In the genomic region with DNA sequence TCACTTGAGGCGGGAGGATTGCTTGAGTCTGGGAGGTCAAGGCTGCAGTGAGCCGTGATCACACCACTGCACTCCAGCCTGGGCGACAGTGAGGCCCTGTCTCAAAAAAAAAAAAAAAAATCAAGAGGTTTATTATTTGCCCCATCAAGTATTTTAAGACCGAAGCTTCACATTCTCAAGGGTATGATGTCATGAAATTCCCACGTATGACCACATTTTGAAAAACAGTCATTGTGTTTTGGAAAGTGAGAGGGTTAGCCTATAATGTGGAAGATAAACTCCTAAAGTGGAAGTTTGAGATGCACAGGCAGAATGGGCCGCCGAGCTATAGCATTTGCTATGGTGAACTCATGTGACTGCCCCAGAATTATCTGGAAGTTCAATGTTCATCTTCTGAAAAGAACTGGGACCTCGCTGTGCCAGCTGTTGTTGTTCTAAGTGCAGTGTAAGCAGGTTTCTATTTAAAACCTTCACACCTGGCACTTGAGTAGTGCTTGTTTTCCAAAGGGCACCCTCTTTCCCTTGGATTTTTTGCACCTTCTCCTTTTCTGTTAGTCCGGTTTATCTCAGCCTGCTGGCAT, we compare ENCODE assay signal across 1 cellular context.
A peak's percentile ranks its signal among the peaks of the same experiment; 100 is the strongest.
TF ChIP-seq lines count a peak whose summit lies in the region.

No MANE protein-coding gene starts in this region.

TF ChIP-seq in HEK293, 187 proteins besides CTCF, POLR2A, EP300 and RAD21 (continued from another document):
- TF ChIP-seq, protein P1, sequence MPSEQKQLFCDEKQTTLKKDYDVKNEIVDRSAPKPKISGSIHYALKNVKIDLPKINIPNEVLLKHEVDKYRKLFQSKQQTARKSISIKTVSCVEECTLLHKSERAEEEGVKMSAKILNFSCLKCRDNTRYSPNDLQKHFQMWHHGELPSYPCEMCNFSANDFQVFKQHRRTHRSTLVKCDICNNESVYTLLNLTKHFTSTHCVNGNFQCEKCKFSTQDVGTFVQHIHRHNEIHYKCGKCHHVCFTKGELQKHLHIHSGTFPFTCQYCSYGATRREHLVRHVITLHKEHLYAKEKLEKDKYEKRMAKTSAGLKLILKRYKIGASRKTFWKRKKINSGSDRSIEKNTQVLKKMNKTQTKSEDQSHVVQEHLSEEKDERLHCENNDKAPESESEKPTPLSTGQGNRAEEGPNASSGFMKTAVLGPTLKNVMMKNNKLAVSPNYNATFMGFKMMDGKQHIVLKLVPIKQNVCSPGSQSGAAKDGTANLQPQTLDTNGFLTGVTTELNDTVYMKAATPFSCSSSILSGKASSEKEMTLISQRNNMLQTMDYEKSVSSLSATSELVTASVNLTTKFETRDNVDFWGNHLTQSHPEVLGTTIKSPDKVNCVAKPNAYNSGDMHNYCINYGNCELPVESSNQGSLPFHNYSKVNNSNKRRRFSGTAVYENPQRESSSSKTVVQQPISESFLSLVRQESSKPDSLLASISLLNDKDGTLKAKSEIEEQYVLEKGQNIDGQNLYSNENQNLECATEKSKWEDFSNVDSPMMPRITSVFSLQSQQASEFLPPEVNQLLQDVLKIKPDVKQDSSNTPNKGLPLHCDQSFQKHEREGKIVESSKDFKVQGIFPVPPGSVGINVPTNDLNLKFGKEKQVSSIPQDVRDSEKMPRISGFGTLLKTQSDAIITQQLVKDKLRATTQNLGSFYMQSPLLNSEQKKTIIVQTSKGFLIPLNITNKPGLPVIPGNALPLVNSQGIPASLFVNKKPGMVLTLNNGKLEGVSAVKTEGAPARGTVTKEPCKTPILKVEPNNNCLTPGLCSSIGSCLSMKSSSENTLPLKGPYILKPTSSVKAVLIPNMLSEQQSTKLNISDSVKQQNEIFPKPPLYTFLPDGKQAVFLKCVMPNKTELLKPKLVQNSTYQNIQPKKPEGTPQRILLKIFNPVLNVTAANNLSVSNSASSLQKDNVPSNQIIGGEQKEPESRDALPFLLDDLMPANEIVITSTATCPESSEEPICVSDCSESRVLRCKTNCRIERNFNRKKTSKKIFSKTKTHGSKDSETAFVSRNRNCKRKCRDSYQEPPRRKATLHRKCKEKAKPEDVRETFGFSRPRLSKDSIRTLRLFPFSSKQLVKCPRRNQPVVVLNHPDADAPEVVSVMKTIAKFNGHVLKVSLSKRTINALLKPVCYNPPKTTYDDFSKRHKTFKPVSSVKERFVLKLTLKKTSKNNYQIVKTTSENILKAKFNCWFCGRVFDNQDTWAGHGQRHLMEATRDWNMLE (tag by site-specific recombination; conservative IDR thresholded peaks at IDR 0.05; ENCODE audit: low read depth): no peak
- TF ChIP-seq, protein P2, sequence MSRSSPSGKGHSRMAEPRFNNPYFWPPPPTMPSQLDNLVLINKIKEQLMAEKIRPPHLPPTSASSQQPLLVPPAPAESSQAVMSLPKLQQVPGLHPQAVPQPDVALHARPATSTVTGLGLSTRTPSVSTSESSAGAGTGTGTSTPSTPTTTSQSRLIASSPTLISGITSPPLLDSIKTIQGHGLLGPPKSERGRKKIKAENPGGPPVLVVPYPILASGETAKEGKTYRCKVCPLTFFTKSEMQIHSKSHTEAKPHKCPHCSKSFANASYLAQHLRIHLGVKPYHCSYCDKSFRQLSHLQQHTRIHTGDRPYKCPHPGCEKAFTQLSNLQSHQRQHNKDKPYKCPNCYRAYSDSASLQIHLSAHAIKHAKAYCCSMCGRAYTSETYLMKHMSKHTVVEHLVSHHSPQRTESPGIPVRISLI (tag by site-specific recombination; IDR thresholded peaks at IDR 0.05): peak; percentile 68
- TF ChIP-seq, protein P3, sequence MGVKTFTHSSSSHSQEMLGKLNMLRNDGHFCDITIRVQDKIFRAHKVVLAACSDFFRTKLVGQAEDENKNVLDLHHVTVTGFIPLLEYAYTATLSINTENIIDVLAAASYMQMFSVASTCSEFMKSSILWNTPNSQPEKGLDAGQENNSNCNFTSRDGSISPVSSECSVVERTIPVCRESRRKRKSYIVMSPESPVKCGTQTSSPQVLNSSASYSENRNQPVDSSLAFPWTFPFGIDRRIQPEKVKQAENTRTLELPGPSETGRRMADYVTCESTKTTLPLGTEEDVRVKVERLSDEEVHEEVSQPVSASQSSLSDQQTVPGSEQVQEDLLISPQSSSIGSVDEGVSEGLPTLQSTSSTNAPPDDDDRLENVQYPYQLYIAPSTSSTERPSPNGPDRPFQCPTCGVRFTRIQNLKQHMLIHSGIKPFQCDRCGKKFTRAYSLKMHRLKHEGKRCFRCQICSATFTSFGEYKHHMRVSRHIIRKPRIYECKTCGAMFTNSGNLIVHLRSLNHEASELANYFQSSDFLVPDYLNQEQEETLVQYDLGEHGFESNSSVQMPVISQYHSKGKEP (tag by site-specific recombination; IDR thresholded peaks at IDR 0.05): no peak
- TF ChIP-seq ZNF324 (tag by site-specific recombination; IDR thresholded peaks at IDR 0.05): no peak
